1 cellular context compared by ENCODE assay signal in the genomic region with DNA sequence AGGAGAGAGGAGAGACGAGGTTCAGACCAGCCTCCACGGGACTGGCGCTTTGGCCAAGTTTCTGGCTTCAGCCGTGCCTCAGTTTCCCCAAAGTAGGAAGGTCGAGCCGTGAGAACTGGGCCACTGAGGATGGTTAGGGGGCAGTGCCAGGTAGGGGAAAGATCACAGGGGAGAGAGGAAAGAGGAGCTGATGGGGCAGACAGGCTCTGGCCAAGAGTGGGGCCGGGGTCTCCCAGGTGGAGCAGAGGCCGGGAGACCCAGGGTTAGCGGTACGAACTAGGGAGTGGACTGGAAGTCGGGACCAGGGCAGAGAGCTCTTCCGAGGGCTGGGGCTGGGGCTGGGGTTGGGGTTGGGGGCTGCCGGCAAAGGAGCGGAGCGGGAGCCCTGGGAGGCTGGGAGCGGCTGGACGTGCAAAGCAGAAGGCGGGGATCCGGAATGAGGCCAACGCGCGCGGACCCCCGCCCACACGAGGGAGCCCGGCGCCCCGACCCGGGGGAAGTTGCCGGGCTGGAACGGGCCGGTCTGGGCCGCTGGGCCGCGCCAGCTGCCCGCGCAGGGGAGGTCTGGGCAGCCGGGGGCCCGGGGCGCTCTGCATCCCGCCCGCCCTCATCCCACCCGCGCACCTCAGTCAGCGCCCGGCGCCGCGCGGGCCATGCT.
TF ChIP-seq lines count a peak whose summit lies in the region.

No MANE protein-coding gene starts in this region.

TF ChIP-seq in K562, 482 proteins besides CTCF, POLR2A, EP300 and RAD21 (continues in another document):
- no peak for TF ChIP-seq USF1 (CRISPR knock-in tag; IDR thresholded peaks at IDR 0.05)
- no peak for TF ChIP-seq E2F5 (CRISPR knock-in tag; IDR thresholded peaks at IDR 0.05)
- TF ChIP-seq TARDBP (IDR thresholded peaks at IDR 0.05) = no peak
- peak; percentile 15; the same call in 1 of the 2 replicates for TF ChIP-seq RB1 (IDR thresholded peaks at IDR 0.05; ENCODE audit: low read depth)
- no peak for TF ChIP-seq HEY1 (CRISPR knock-in tag; IDR thresholded peaks at IDR 0.05; ENCODE audit: borderline replicate concordance)
- TF ChIP-seq HMG20B (CRISPR knock-in tag; IDR thresholded peaks at IDR 0.05) = no peak
- TF ChIP-seq WHSC1 (IDR thresholded peaks at IDR 0.05; ENCODE audit: low read length) = no peak
- TF ChIP-seq ZNF324 (CRISPR knock-in tag; IDR thresholded peaks at IDR 0.05) = no peak
- no peak for TF ChIP-seq NR3C1 (CRISPR knock-in tag; IDR thresholded peaks at IDR 0.05)
- TF ChIP-seq, protein P1, sequence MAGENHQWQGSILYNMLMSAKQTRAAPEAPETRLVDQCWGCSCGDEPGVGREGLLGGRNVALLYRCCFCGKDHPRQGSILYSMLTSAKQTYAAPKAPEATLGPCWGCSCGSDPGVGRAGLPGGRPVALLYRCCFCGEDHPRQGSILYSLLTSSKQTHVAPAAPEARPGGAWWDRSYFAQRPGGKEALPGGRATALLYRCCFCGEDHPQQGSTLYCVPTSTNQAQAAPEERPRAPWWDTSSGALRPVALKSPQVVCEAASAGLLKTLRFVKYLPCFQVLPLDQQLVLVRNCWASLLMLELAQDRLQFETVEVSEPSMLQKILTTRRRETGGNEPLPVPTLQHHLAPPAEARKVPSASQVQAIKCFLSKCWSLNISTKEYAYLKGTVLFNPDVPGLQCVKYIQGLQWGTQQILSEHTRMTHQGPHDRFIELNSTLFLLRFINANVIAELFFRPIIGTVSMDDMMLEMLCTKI (IDR thresholded peaks at IDR 0.05; ENCODE audit: partially characterized antibody) = no peak
- no peak for TF ChIP-seq KLF16 (IDR thresholded peaks at IDR 0.05)
- no peak for TF ChIP-seq EWSR1 (IDR thresholded peaks at IDR 0.05; ENCODE audit: borderline replicate concordance, low read depth, partially characterized antibody)
- TF ChIP-seq CREBBP (IDR thresholded peaks at IDR 0.05; ENCODE audit: low read depth, low read length) = no peak
- no peak for TF ChIP-seq ZNF184 (CRISPR knock-in tag; IDR thresholded peaks at IDR 0.05)
- TF ChIP-seq ZNF695 (CRISPR knock-in tag; IDR thresholded peaks at IDR 0.05) = no peak
- TF ChIP-seq, protein P2, sequence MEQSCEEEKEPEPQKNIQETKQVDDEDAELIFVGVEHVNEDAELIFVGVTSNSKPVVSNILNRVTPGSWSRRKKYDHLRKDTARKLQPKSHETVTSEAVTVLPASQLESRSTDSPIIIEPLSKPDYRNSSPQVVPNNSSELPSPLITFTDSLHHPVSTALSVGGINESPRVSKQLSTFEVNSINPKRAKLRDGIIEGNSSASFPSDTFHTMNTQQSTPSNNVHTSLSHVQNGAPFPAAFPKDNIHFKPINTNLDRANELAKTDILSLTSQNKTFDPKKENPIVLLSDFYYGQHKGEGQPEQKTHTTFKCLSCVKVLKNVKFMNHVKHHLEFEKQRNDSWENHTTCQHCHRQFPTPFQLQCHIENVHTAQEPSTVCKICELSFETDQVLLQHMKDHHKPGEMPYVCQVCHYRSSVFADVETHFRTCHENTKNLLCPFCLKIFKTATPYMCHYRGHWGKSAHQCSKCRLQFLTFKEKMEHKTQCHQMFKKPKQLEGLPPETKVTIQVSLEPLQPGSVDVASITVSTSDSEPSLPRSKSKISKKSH (CRISPR knock-in tag; IDR thresholded peaks at IDR 0.05) = no peak
- TF ChIP-seq MYBL2 (IDR thresholded peaks at IDR 0.05; ENCODE audit: low read depth) = no peak
- no peak for TF ChIP-seq MYBL2 (CRISPR knock-in tag; IDR thresholded peaks at IDR 0.05; ENCODE audit: borderline replicate concordance)
- TF ChIP-seq ZNF644 (tag; IDR thresholded peaks at IDR 0.05; ENCODE audit: low read depth) = no peak
- TF ChIP-seq MYC (IDR thresholded peaks at IDR 0.05; ENCODE audit: low read depth, low read length) = 0 out of 2 replicates have a peak, but pooled peaks have one; percentile 13
- TF ChIP-seq MYC (CRISPR knock-in tag; IDR thresholded peaks at IDR 0.05; ENCODE audit: borderline replicate concordance, low read depth) = no peak
- no peak for TF ChIP-seq ZBTB26 (CRISPR knock-in tag; IDR thresholded peaks at IDR 0.05)
- TF ChIP-seq L3MBTL2 (IDR thresholded peaks at IDR 0.05) = no peak
- TF ChIP-seq, protein P3, sequence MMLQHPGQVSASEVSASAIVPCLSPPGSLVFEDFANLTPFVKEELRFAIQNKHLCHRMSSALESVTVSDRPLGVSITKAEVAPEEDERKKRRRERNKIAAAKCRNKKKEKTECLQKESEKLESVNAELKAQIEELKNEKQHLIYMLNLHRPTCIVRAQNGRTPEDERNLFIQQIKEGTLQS (IDR thresholded peaks at IDR 0.05) = no peak
- TF ChIP-seq, protein P3 (CRISPR knock-in tag; conservative IDR thresholded peaks at IDR 0.05) = no peak
- TF ChIP-seq, protein P4, sequence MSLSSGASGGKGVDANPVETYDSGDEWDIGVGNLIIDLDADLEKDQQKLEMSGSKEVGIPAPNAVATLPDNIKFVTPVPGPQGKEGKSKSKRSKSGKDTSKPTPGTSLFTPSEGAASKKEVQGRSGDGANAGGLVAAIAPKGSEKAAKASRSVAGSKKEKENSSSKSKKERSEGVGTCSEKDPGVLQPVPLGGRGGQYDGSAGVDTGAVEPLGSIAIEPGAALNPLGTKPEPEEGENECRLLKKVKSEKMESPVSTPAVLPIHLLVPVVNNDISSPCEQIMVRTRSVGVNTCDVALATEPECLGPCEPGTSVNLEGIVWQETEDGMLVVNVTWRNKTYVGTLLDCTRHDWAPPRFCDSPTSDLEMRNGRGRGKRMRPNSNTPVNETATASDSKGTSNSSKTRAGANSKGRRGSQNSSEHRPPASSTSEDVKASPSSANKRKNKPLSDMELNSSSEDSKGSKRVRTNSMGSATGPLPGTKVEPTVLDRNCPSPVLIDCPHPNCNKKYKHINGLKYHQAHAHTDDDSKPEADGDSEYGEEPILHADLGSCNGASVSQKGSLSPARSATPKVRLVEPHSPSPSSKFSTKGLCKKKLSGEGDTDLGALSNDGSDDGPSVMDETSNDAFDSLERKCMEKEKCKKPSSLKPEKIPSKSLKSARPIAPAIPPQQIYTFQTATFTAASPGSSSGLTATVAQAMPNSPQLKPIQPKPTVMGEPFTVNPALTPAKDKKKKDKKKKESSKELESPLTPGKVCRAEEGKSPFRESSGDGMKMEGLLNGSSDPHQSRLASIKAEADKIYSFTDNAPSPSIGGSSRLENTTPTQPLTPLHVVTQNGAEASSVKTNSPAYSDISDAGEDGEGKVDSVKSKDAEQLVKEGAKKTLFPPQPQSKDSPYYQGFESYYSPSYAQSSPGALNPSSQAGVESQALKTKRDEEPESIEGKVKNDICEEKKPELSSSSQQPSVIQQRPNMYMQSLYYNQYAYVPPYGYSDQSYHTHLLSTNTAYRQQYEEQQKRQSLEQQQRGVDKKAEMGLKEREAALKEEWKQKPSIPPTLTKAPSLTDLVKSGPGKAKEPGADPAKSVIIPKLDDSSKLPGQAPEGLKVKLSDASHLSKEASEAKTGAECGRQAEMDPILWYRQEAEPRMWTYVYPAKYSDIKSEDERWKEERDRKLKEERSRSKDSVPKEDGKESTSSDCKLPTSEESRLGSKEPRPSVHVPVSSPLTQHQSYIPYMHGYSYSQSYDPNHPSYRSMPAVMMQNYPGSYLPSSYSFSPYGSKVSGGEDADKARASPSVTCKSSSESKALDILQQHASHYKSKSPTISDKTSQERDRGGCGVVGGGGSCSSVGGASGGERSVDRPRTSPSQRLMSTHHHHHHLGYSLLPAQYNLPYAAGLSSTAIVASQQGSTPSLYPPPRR (CRISPR knock-in tag; IDR thresholded peaks at IDR 0.05; ENCODE audit: borderline replicate concordance) = no peak
- no peak for TF ChIP-seq LCOR (CRISPR knock-in tag; IDR thresholded peaks at IDR 0.05)
- no peak for TF ChIP-seq SRSF9 (IDR thresholded peaks at IDR 0.05; ENCODE audit: borderline replicate concordance, low read depth, low read length)
- TF ChIP-seq NFRKB (IDR thresholded peaks at IDR 0.05; ENCODE audit: low read depth) = peak; percentile 60; the same call in 1 of the 2 replicates
- TF ChIP-seq HNRNPH1 (optimal IDR thresholded peaks at IDR 0.05; ENCODE audit: low read depth, low read length) = no peak
- no peak for TF ChIP-seq JUN (IDR thresholded peaks at IDR 0.05; ENCODE audit: borderline replicate concordance, low read depth, low read length)
- TF ChIP-seq JUN (CRISPR knock-in tag; IDR thresholded peaks at IDR 0.05; ENCODE audit: borderline replicate concordance) = 0 out of 2 replicates have a peak, but pooled peaks have one; percentile 24
- no peak for TF ChIP-seq TOE1 (IDR thresholded peaks at IDR 0.05; ENCODE audit: borderline replicate concordance)
- TF ChIP-seq TOE1 (CRISPR knock-in tag; IDR thresholded peaks at IDR 0.05; ENCODE audit: borderline replicate concordance, low read depth) = no peak
- peak in 1 of 2 experiments; percentile 66; a peak in 2 of 4 replicates for TF ChIP-seq MLLT1 (IDR thresholded peaks at IDR 0.05)
- TF ChIP-seq BCOR (IDR thresholded peaks at IDR 0.05) = peak; percentile 97
- TF ChIP-seq, protein P5, sequence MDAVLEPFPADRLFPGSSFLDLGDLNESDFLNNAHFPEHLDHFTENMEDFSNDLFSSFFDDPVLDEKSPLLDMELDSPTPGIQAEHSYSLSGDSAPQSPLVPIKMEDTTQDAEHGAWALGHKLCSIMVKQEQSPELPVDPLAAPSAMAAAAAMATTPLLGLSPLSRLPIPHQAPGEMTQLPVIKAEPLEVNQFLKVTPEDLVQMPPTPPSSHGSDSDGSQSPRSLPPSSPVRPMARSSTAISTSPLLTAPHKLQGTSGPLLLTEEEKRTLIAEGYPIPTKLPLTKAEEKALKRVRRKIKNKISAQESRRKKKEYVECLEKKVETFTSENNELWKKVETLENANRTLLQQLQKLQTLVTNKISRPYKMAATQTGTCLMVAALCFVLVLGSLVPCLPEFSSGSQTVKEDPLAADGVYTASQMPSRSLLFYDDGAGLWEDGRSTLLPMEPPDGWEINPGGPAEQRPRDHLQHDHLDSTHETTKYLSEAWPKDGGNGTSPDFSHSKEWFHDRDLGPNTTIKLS (IDR thresholded peaks at IDR 0.05; ENCODE audit: borderline replicate concordance, low read depth) = no peak
- TF ChIP-seq CBFA2T2 (conservative IDR thresholded peaks at IDR 0.05) = no peak
- TF ChIP-seq CBX1 (IDR thresholded peaks at IDR 0.05; ENCODE audit: low read depth) = no peak
- TF ChIP-seq EHMT2 (IDR thresholded peaks at IDR 0.05) = no peak
- TF ChIP-seq, protein P6, sequence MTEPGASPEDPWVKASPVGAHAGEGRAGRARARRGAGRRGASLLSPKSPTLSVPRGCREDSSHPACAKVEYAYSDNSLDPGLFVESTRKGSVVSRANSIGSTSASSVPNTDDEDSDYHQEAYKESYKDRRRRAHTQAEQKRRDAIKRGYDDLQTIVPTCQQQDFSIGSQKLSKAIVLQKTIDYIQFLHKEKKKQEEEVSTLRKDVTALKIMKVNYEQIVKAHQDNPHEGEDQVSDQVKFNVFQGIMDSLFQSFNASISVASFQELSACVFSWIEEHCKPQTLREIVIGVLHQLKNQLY (CRISPR knock-in tag; conservative IDR thresholded peaks at IDR 0.05) = 0 out of 4 replicates have a peak, but pooled peaks of 1 of the 2 experiments have one; percentile 16
- no peak for TF ChIP-seq ZNF589 (CRISPR knock-in tag; IDR thresholded peaks at IDR 0.05; ENCODE audit: low read depth)
- no peak for TF ChIP-seq TCF7L2 (IDR thresholded peaks at IDR 0.05; ENCODE audit: low read depth, low read length)
- TF ChIP-seq NCOA1 (IDR thresholded peaks at IDR 0.05; ENCODE audit: low read depth) = no peak
- TF ChIP-seq ZNF512 (tag; IDR thresholded peaks at IDR 0.05) = no peak
- TF ChIP-seq POLR2B (IDR thresholded peaks at IDR 0.05; ENCODE audit: low read depth, partially characterized antibody) = no peak
- TF ChIP-seq BDP1 (IDR thresholded peaks at IDR 0.05; ENCODE audit: insufficient read depth, insufficient read length) = no peak
- no peak for TF ChIP-seq PCBP1 (IDR thresholded peaks at IDR 0.05; ENCODE audit: low read depth, low read length, poor library complexity, severe bottlenecking)
